In genomic region chr11:122706689-122707088, GRCh38 we compare ENCODE assay signal across 1 cellular context.
TF ChIP-seq lines count a peak whose summit lies in the region.

No MANE protein-coding gene starts in this region.

TF ChIP-seq in endothelial cell of umbilical vein, 7 proteins besides CTCF, POLR2A, EP300 and RAD21:
- TF ChIP-seq JUN (IDR thresholded peaks at IDR 0.05; ENCODE audit: borderline replicate concordance, insufficient read depth, insufficient read length, low read depth) (no peak), FOS (IDR thresholded peaks at IDR 0.05; ENCODE audit: borderline replicate concordance, insufficient read depth, low read length) (peak; percentile 13), MAX (IDR thresholded peaks at IDR 0.05; ENCODE audit: insufficient read depth, insufficient read length) (no peak), EZH2 (IDR thresholded peaks at IDR 0.05; ENCODE audit: borderline replicate concordance, low read depth, low read length, severe bottlenecking) (no peak)
